ENCODE assay signal across 8 cellular contexts in genomic region chr12:31958601-31959000, GRCh38. TPM values are rescaled to one million over a fixed set of nuclear protein-coding genes. Genes with fewer than 3 reads are reported as not detected.
DNase-seq lines count a peak whose midpoint lies in the region; FAIRE-seq lines count a peak whose summit lies in the region.

No MANE protein-coding gene starts in this region.

- H3K9me3 ChIP-seq in CD8-positive, alpha-beta memory T cell (ENCODE audit: low read length) = no peaks in the 10 kb centered on the region
- H3K9me3 ChIP-seq in endocrine pancreas (ENCODE audit: control insufficient read depth, low read length) (no peaks in the 10 kb centered on the region), neuronal stem cell (replicated peaks in 1 of 2; ENCODE audit: control insufficient read depth in 2 of 2, insufficient read depth in 1 of 2, low read depth in 1 of 2, low read length in 2 of 2) (peaks cover 0 to 2% of the 10 kb centered on the region in 2 donors)

- no CpG with 5 or more reads among the region's 7 CpGs for WGBS in neuronal stem cell (ENCODE audit: extremely low coverage in 2 of 2, insufficient read length in 2 of 2, insufficient replicate concordance in 1 of 2), 2 donors

- no peak for FAIRE-seq in urothelium cell line (lab: Jason Lieb, UNC)

- H3K79me1 ChIP-seq in neuronal stem cell (ENCODE audit: low read depth, low read length) = no peaks in the 10 kb centered on the region

- no peak overlapping the region for H3K18ac ChIP-seq in neuronal stem cell (ENCODE audit: low read length)

- peak overlapping the region; percentile 60 for H3K4me3 ChIP-seq in CD8-positive, alpha-beta memory T cell (ENCODE audit: low read length)
- H3K4me3 ChIP-seq in endocrine pancreas (ENCODE audit: control insufficient read depth, insufficient read depth, low read length) (peak overlapping the region; percentile 90), neuronal stem cell (ENCODE audit: low read length in 2 of 2) (peak overlapping the region in 1 of 2 donors; percentile 56)

- H3K36me3 ChIP-seq in CD8-positive, alpha-beta memory T cell (ENCODE audit: insufficient read depth, low read length) = peaks cover 9% of the 10 kb centered on the region
- H3K36me3 ChIP-seq in endocrine pancreas (ENCODE audit: control insufficient read depth, insufficient read depth, low read length) = no peaks in the 10 kb centered on the region
- peaks cover 3 to 30% of the 10 kb centered on the region in 2 donors for H3K36me3 ChIP-seq in neuronal stem cell (replicated peaks in 1 of 2; ENCODE audit: control insufficient read depth in 2 of 2, insufficient read depth in 2 of 2, low read length in 2 of 2)

- H3K27me3 ChIP-seq in CD8-positive, alpha-beta memory T cell (ENCODE audit: insufficient read depth, low read length, poor library complexity, severe bottlenecking) = no peaks in the 10 kb centered on the region
- no peaks in the 10 kb centered on the region for H3K27me3 ChIP-seq in endocrine pancreas (ENCODE audit: control insufficient read depth, insufficient read depth, low read length)
- no peaks in the 10 kb centered on the region for H3K27me3 ChIP-seq in neuronal stem cell (ENCODE audit: control insufficient read depth in 3 of 3, insufficient read depth in 3 of 3, low read depth in 1 of 3, low read length in 3 of 3)

- no peak overlapping the region for H2BK12ac ChIP-seq in neuronal stem cell (ENCODE audit: low read length)

- H3K9me3 Mint-ChIP-seq in CD8-positive, alpha-beta memory T cell = no peaks in the 10 kb centered on the region

- no peak overlapping the region for H3K14ac ChIP-seq in neuronal stem cell (ENCODE audit: low read length)

- peak overlapping the region; percentile 85 to 96 (median 89) for H3K4me3 Mint-ChIP-seq in CD8-positive, alpha-beta memory T cell

- CTCF ChIA-PET in CD8-positive, alpha-beta memory T cell (lab: Charles Lee) = interaction anchor here (0.6 to 4.7 kb wide), 13 partner anchors 18 to 306 kb away, joined by 3 to 24 read pairs (median 5); no protein-coding TSS in a partner anchor

- no peak overlapping the region for H4K91ac ChIP-seq in neuronal stem cell (ENCODE audit: low read depth, low read length, poor library complexity)

- DNase-seq in CD8-positive, alpha-beta memory T cell = no peak
- DNase-seq in NCI-H82 (lab: John Stamatoyannopoulos, UW) (peak; percentile 27), neuronal stem cell (ENCODE audit: low spot score) (no peak), urothelium cell line (ENCODE audit: low spot score) (no peak), amygdala (lab: John Stamatoyannopoulos, UW) (no peak), cortex of kidney (lab: John Stamatoyannopoulos, UW) (no peak), COLO668 (lab: John Stamatoyannopoulos, UW; ENCODE audit: unreplicated experiment) (no peak)

- peaks cover 33% of the 10 kb centered on the region for H3K4me1 ChIP-seq in CD8-positive, alpha-beta memory T cell (ENCODE audit: insufficient read depth, low read length)
- peaks cover 6% of the 10 kb centered on the region for H3K4me1 ChIP-seq in endocrine pancreas (ENCODE audit: control insufficient read depth, insufficient read depth, low read length)
- H3K4me1 ChIP-seq in neuronal stem cell (ENCODE audit: control insufficient read depth in 2 of 2, insufficient read depth in 1 of 2, low read depth in 1 of 2, low read length in 2 of 2) = peaks cover 3 to 7% of the 10 kb centered on the region in 2 donors

- peak overlapping the region; percentile 2 for H3K9ac ChIP-seq in endocrine pancreas (ENCODE audit: control insufficient read depth, insufficient read depth, low read length)
- H3K9ac ChIP-seq in neuronal stem cell (ENCODE audit: low read depth, low read length, poor library complexity) = no peak overlapping the region

- peak overlapping the region; percentile 95 for H3K4me2 ChIP-seq in neuronal stem cell (ENCODE audit: insufficient read depth, low read length, poor library complexity, severe bottlenecking)

- H4K8ac ChIP-seq in neuronal stem cell (ENCODE audit: low read depth, low read length) = no peak overlapping the region

- no peak overlapping the region for H3K4ac ChIP-seq in neuronal stem cell (ENCODE audit: low read length)

- H2BK5ac ChIP-seq in neuronal stem cell (ENCODE audit: low read length) = no peak overlapping the region

- H2AK5ac ChIP-seq in neuronal stem cell (ENCODE audit: low read depth, low read length) = no peak overlapping the region

- peak overlapping the region; percentile 95 for H2AFZ ChIP-seq in neuronal stem cell (ENCODE audit: low read length)

- H2BK15ac ChIP-seq in neuronal stem cell (ENCODE audit: low read length) = no peak overlapping the region

- H3K36me3 Mint-ChIP-seq in CD8-positive, alpha-beta memory T cell = peaks cover 28 to 42% (median 31%) of the 10 kb centered on the region in 3 donors

- peak overlapping the region; percentile 78 for H3K27ac ChIP-seq in CD8-positive, alpha-beta memory T cell (ENCODE audit: low read depth, low read length)
- no peak overlapping the region for H3K27ac ChIP-seq in neuronal stem cell (replicated peaks; ENCODE audit: low read length)

- no peak overlapping the region for H3K23ac ChIP-seq in neuronal stem cell (ENCODE audit: low read depth, low read length, poor library complexity)

- H3K27ac Mint-ChIP-seq in CD8-positive, alpha-beta memory T cell = peak overlapping the region; percentile 79 to 98 (median 93)

- POLR2A ChIA-PET in CD8-positive, alpha-beta memory T cell (lab: Charles Lee) = interaction anchor here (0.6 to 3.8 kb wide), 12 partner anchors 28 to 632 kb away, joined by 3 to 30 read pairs (median 6); partner anchors contain the start of genes AMN1 and ETFBKMT

- H2BK120ac ChIP-seq in neuronal stem cell (ENCODE audit: low read depth, low read length) = no peak overlapping the region

- H3K27me3 Mint-ChIP-seq in CD8-positive, alpha-beta memory T cell = no peaks in the 10 kb centered on the region

- peaks cover 49 to 71% (median 71%) of the 10 kb centered on the region in 3 donors for H3K4me1 Mint-ChIP-seq in CD8-positive, alpha-beta memory T cell

RNA-seq across cellular contexts. Expression of gene RESF1, which starts 0.6 kb away (rescaled TPM):
- 10 to 100 TPM; 90.5 to 90.9 TPM for total RNA-seq in CD8-positive, alpha-beta memory T cell
- 313 TPM for polyA plus RNA-seq in CD8-positive, alpha-beta memory T cell
- polyA plus RNA-seq in neuronal stem cell (2013, experiment 1 of 2) = 38.2 TPM
- polyA plus RNA-seq in neuronal stem cell (2013, experiment 2 of 2) = 39.7 TPM
